16 cellular contexts compared by ENCODE assay signal in the genomic region with DNA sequence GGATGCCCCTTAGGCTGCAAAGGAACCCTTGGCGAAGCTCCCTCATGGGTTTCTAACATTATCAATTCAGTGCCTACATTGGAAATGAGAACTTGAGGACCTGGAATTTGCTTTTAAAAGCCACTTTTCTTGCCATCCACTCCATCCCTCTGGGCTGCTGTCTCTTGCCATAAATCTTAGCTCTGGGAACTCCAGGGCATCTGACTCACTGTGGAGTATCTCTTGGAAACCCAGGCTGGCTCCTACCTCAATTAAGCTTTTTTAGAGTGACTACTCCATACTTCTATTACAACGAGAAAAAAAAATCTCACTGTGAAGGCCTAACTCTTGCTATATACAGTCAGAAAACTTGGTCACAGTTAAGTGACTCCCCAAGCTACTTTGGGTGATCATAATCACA.
DNase-seq lines count a peak whose midpoint lies in the region; FAIRE-seq and TF ChIP-seq lines count a peak whose summit lies in the region.
"Had no signal": no experiment of that assay in that cellular context is flagged by ENCODE, and none has a peak within 500 bp of the region (broad histone marks: within the 10 kb centered on the region; RNA-seq: fewer than 3 reads in every experiment).

No MANE protein-coding gene starts in this region.

- H3K9ac ChIP-seq in astrocyte (ENCODE audit: low read length), result no peak overlapping the region
- H3K9ac ChIP-seq: BLaER1 treated with 17β-estradiol and CSF1 and Interleukin-3, amounts not matched to agents 10 nM and 100 nM had no signal

- H4K20me1 ChIP-seq in astrocyte (ENCODE audit: insufficient read depth, low read length), result no peaks in the 10 kb centered on the region
- H4K20me1 ChIP-seq: BLaER1 treated with 17β-estradiol and CSF1 and Interleukin-3, amounts not matched to agents 10 nM and 100 nM had no signal

- no peak overlapping the region for H3K27ac ChIP-seq in astrocyte (ENCODE audit: low read depth, low read length)
- H3K27ac ChIP-seq: BLaER1 treated with 17β-estradiol and CSF1 and Interleukin-3, amounts not matched to agents 10 nM and 100 nM; HL-60 had no signal

- no peak overlapping the region for H3K4me3 Mint-ChIP-seq in astrocyte (ENCODE audit: unreplicated experiment)
- H3K4me3 Mint-ChIP-seq in immature natural killer cell, result no peak overlapping the region

- no peak for TF ChIP-seq CTCF in AG10803 (conservative IDR thresholded peaks at IDR 0.05; ENCODE audit: low read length)
- TF ChIP-seq CTCF in astrocyte (IDR thresholded peaks at IDR 0.05; ENCODE audit: insufficient read depth, low read depth, low read length), result no peak

- H3K9me3 Mint-ChIP-seq in astrocyte (ENCODE audit: unreplicated experiment), result no peaks in the 10 kb centered on the region
- no peaks in the 10 kb centered on the region for H3K9me3 Mint-ChIP-seq in immature natural killer cell

- H3K4me1 ChIP-seq in astrocyte (ENCODE audit: insufficient read depth, low read length), result no peaks in the 10 kb centered on the region

- no peak for FAIRE-seq in astrocyte (lab: Jason Lieb, UNC)
- FAIRE-seq: GM12878, GM18507, K562, RCC 7860 had no signal

- peak; percentile 6 for DNase-seq in AG10803 (ENCODE audit: low read depth)
- peak; percentile 88 for DNase-seq in M059J (ENCODE audit: low read depth)
- DNase-seq in astrocyte (ENCODE audit: low read depth), result peak; percentile 6
- DNase-seq in skeletal muscle cell (ENCODE audit: low read depth), result peak; percentile 21
- DNase-seq in activated CD4-positive, alpha-beta T cell treated with anti-CD3 and anti-CD28 coated beads, Interleukin-2, amount 50 U/mL, for 4 hours, result no peak
- DNase-seq in NCI-H345 (lab: John Stamatoyannopoulos, UW), result no peak
- DNase-seq in immature natural killer cell, result no peak
- DNase-seq: NCI-H1048, NCI-H146, SHP77 treated with DMSO at 0.1 percent for 48 hours had no signal

- H3K36me3 Mint-ChIP-seq in astrocyte (ENCODE audit: low read depth, unreplicated experiment), result no peaks in the 10 kb centered on the region
- H3K36me3 Mint-ChIP-seq in immature natural killer cell, result peaks cover 0 to 5% (median 0%) of the 10 kb centered on the region in 3 donors

- no peaks in the 10 kb centered on the region for H3K36me3 ChIP-seq in astrocyte (ENCODE audit: insufficient read depth, low read length)
- H3K36me3 ChIP-seq: BLaER1 treated with 17β-estradiol and CSF1 and Interleukin-3, amounts not matched to agents 10 nM and 100 nM had no signal

- no peaks in the 10 kb centered on the region for H3K27me3 ChIP-seq in astrocyte (ENCODE audit: insufficient read depth, low read length)
- H3K27me3 ChIP-seq: BLaER1 treated with 17β-estradiol and CSF1 and Interleukin-3, amounts not matched to agents 10 nM and 100 nM had no signal

- no peak overlapping the region for H3K4me2 ChIP-seq in astrocyte (ENCODE audit: low read length)
- H3K4me2 ChIP-seq: BLaER1 treated with 17β-estradiol and CSF1 and Interleukin-3, amounts not matched to agents 10 nM and 100 nM had no signal

- H2AFZ ChIP-seq in astrocyte (ENCODE audit: low read depth, low read length), result no peak overlapping the region

- no peaks in the 10 kb centered on the region for H3K79me2 ChIP-seq in astrocyte (ENCODE audit: insufficient read depth, low read length)

- H3K27me3 Mint-ChIP-seq in astrocyte (ENCODE audit: low read depth, unreplicated experiment) (peaks cover 5% of the 10 kb centered on the region), immature natural killer cell (ENCODE audit: low read depth in 3 of 3) (peaks cover 1 to 4% (median 3%) of the 10 kb centered on the region in 3 donors)

- no peaks in the 10 kb centered on the region for H3K9me3 ChIP-seq in astrocyte (ENCODE audit: insufficient read depth, low read depth, low read length)
- H3K9me3 ChIP-seq: BLaER1 treated with 17β-estradiol and CSF1 and Interleukin-3, amounts not matched to agents 10 nM and 100 nM had no signal

- H3K4me1 Mint-ChIP-seq in astrocyte (ENCODE audit: low read depth, unreplicated experiment) (peaks cover 2% of the 10 kb centered on the region), immature natural killer cell (no peaks in the 10 kb centered on the region)

- H3K27ac Mint-ChIP-seq in astrocyte (ENCODE audit: unreplicated experiment) (no peak overlapping the region), immature natural killer cell (no peak overlapping the region)

- H3K4me3 ChIP-seq in AG10803 (ENCODE audit: low read length) (no peak overlapping the region), astrocyte (ENCODE audit: insufficient read depth, low read depth, low read length) (no peak overlapping the region), skeletal muscle cell (ENCODE audit: low read depth, low read length) (no peak overlapping the region)
- H3K4me3 ChIP-seq: BLaER1 treated with 17β-estradiol and CSF1 and Interleukin-3, amounts not matched to agents 10 nM and 100 nM; GM12878; K562 had no signal

Comparison
In these comparisons a context has a peak if more than half of its experiments do, and no peak if none do; other contexts are left out.
1. DNase-seq: peak in AG10803 (single experiment), M059J (single experiment), astrocyte (single experiment) and skeletal muscle cell (single experiment); none in activated CD4-positive, alpha-beta T cell treated with anti-CD3 and anti-CD28 coated beads, Interleukin-2, amount 50 U/mL, for 4 hours (0 of 2), NCI-H345 (single experiment) and immature natural killer cell (0 of 3).